In the genomic region with DNA sequence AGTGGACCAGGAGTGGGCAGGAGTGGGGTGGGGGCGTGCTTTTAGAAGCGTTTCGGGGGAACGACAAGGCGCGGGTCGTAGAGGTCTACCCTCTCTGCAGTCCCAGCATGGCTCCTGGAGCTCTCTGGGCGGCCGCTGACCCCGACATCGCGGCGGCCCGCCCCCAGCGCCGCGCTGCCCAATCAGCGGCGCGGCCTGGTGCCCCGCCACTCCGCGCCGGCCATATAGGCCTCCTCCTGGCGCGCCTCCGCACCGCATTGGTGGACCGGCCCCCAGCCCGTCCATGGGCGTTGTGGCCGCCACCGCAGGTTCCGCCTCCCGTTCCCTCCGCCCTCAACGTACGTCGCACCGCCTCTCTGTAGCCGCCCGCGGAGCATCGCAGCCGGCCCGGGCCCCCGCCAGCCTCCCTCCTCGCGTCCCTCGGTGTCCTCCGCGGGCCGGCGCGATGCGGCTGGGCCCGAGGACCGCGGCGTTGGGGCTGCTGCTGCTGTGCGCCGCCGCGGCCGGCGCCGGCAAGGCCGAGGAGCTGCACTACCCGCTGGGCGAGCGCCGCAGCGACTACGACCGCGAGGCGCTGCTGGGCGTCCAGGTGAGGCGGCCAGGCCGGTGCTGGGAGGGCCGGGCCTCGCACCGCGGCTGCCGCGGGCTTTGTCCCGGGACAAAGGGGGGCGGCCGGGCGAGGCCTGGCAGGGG, we compare ENCODE assay signal across 1 cellular context.
TF ChIP-seq lines count a peak whose summit lies in the region.

A gene with protein sequence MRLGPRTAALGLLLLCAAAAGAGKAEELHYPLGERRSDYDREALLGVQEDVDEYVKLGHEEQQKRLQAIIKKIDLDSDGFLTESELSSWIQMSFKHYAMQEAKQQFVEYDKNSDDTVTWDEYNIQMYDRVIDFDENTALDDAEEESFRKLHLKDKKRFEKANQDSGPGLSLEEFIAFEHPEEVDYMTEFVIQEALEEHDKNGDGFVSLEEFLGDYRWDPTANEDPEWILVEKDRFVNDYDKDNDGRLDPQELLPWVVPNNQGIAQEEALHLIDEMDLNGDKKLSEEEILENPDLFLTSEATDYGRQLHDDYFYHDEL (plus strand): TSS at position 353 of the 693 bp plus-strand sequence. CDS start 93 bp downstream, at position 446.

TF ChIP-seq in SK-N-SH, 30 proteins besides CTCF, POLR2A, EP300 and RAD21 (continued from another document):
- TF ChIP-seq REST (IDR thresholded peaks at IDR 0.05; ENCODE audit: low read depth, low read length) (peak; percentile 54; the same call in 1 of the 2 replicates), MEF2A (IDR thresholded peaks at IDR 0.05; ENCODE audit: borderline replicate concordance, low read depth) (no peak), SMC3 (IDR thresholded peaks at IDR 0.05; ENCODE audit: low read depth, low read length) (no peak), CHD2 (IDR thresholded peaks at IDR 0.05; ENCODE audit: low read length, partially characterized antibody) (peak; percentile 76), FOXM1 (IDR thresholded peaks at IDR 0.05; ENCODE audit: low read depth) (no peak), TAF1 (IDR thresholded peaks at IDR 0.05; ENCODE audit: borderline replicate concordance, low read depth, low read length) (peak; percentile 76), NRF1 (IDR thresholded peaks at IDR 0.05; ENCODE audit: low read depth, low read length) (no peak; the same call in 1 of the 2 replicates)
- TF ChIP-seq, protein P1, sequence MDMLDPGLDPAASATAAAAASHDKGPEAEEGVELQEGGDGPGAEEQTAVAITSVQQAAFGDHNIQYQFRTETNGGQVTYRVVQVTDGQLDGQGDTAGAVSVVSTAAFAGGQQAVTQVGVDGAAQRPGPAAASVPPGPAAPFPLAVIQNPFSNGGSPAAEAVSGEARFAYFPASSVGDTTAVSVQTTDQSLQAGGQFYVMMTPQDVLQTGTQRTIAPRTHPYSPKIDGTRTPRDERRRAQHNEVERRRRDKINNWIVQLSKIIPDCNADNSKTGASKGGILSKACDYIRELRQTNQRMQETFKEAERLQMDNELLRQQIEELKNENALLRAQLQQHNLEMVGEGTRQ (IDR thresholded peaks at IDR 0.05; ENCODE audit: borderline replicate concordance, low read depth, low read length), result no peak
- TF ChIP-seq, protein P2, sequence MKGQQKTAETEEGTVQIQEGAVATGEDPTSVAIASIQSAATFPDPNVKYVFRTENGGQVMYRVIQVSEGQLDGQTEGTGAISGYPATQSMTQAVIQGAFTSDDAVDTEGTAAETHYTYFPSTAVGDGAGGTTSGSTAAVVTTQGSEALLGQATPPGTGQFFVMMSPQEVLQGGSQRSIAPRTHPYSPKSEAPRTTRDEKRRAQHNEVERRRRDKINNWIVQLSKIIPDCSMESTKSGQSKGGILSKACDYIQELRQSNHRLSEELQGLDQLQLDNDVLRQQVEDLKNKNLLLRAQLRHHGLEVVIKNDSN (IDR thresholded peaks at IDR 0.05; ENCODE audit: borderline replicate concordance, low read depth), result no peak
